ENCODE assay signal across 21 cellular contexts in the genomic region with DNA sequence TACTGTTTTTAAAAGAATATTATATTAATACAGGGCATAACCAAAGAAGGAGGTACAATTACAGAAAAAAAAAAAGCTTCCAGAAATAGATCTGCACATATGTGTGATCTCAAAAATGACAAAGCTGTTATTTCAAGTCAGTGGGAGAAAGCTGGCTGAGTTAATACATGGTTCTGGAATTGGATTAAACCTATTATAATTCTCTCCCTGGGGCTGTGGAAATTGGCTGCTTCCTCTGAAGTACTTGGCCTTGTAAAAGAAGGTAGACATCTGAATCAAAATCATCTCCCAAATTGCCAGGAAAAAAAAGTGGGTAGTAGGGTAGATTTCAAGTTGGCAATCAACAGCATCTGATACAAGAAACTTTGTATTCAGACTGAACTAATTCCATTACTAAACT.
DNase-seq lines count a peak whose midpoint lies in the region; ATAC-seq and TF ChIP-seq lines count a peak whose summit lies in the region.
"Had no signal": no experiment of that assay in that cellular context is flagged by ENCODE, and none has a peak within 500 bp of the region (broad histone marks: within the 10 kb centered on the region; RNA-seq: fewer than 3 reads in every experiment).

No MANE protein-coding gene starts in this region.

- H2AFZ ChIP-seq in parathyroid adenoma (peak overlapping the region; percentile 55), smooth muscle cell (ENCODE audit: low read depth) (no peak overlapping the region)

- H3K4me2 ChIP-seq in parathyroid adenoma (ENCODE audit: low read length) (no peak overlapping the region), smooth muscle cell (no peak overlapping the region)

- no peaks in the 10 kb centered on the region for H3F3A ChIP-seq in smooth muscle cell (ENCODE audit: low read depth)

- H3K9me3 ChIP-seq in parathyroid adenoma (ENCODE audit: control insufficient read depth, low read length) (peaks cover 2% of the 10 kb centered on the region), smooth muscle cell (replicated peaks; ENCODE audit: low read depth) (no peaks in the 10 kb centered on the region)
- H3K9me3 ChIP-seq: SJCRH30 had no signal

- H3K4me3 ChIP-seq in parathyroid adenoma (ENCODE audit: low read depth, low read length) (no peak overlapping the region), smooth muscle cell (no peak overlapping the region)
- H3K4me3 ChIP-seq: SJCRH30 had no signal

- TF ChIP-seq CTCF in parathyroid adenoma (IDR thresholded peaks at IDR 0.05), result no peak
- no peak for TF ChIP-seq CTCF in smooth muscle cell (IDR thresholded peaks at IDR 0.05; ENCODE audit: borderline replicate concordance, insufficient read depth, poor library complexity, severe bottlenecking)

- H3K4me1 ChIP-seq in parathyroid adenoma (peaks cover 30% of the 10 kb centered on the region), smooth muscle cell (ENCODE audit: low read depth) (no peaks in the 10 kb centered on the region)
- H3K4me1 ChIP-seq: Caco-2, SJCRH30 had no signal

- DNase-seq in DMS 273 (lab: John Stamatoyannopoulos, UW; ENCODE audit: unreplicated experiment) (peak; percentile 5), DMS 273 treated with DMSO at 0.1 percent for 48 hours (lab: John Stamatoyannopoulos, UW) (no peak), NCI-H69 (lab: John Stamatoyannopoulos, UW) (peak; percentile 85), dedifferentiated amniotic fluid mesenchymal stem cell (ENCODE audit: extremely low spot score) (peak; percentile 36), smooth muscle cell (lab: John Stamatoyannopoulos, UW; ENCODE audit: unreplicated experiment) (no peak), islet precursor cell (no peak)
- DNase-seq: Caco-2; CD4-positive, CD25-positive, alpha-beta regulatory T cell; HFFc6; KBM-7; MV-4-11; NCI-H2029; NCI-H2171 treated with DMSO at 0.1 percent for 48 hours; NCI-H510A; SJCRH30; SW 1271 had no signal

- H3K27ac ChIP-seq in parathyroid adenoma, result no peak overlapping the region
- no peak overlapping the region for H3K27ac ChIP-seq in smooth muscle cell (ENCODE audit: low read depth)
- H3K27ac ChIP-seq: 22Rv1, SJCRH30 had no signal

- no peak overlapping the region for H3K9ac ChIP-seq in parathyroid adenoma
- H3K9ac ChIP-seq in smooth muscle cell (ENCODE audit: low read depth), result no peak overlapping the region

- H3K36me3 ChIP-seq in parathyroid adenoma (ENCODE audit: control insufficient read depth, insufficient read depth, low read length) (no peaks in the 10 kb centered on the region), smooth muscle cell (ENCODE audit: low read depth) (no peaks in the 10 kb centered on the region)
- H3K36me3 ChIP-seq: SJCRH30 had no signal

- H4K20me1 ChIP-seq in smooth muscle cell (ENCODE audit: low read depth), result no peaks in the 10 kb centered on the region

- H3K79me2 ChIP-seq in parathyroid adenoma (no peaks in the 10 kb centered on the region), smooth muscle cell (ENCODE audit: low read depth) (no peaks in the 10 kb centered on the region)

- no peak for ATAC-seq in GM18519 (IDR thresholded peaks at IDR 0.05; ENCODE audit: low FRiP score, unreplicated experiment)
- ATAC-seq: HepG2, Panc1 had no signal

- H3K27me3 ChIP-seq in parathyroid adenoma (ENCODE audit: control insufficient read depth, insufficient read depth, low read length), result no peaks in the 10 kb centered on the region
- no peaks in the 10 kb centered on the region for H3K27me3 ChIP-seq in smooth muscle cell (ENCODE audit: low read depth)
- H3K27me3 ChIP-seq: SJCRH30 had no signal

Comparison
In these comparisons a context has a peak if more than half of its experiments do, and no peak if none do; other contexts are left out.
1. DNase-seq: peak in DMS 273 (single experiment), NCI-H69 (single experiment) and dedifferentiated amniotic fluid mesenchymal stem cell (single experiment); none in DMS 273 treated with DMSO at 0.1 percent for 48 hours (single experiment), smooth muscle cell (single experiment) and islet precursor cell (single experiment).